1 cellular context compared by ENCODE assay signal in the genomic region with DNA sequence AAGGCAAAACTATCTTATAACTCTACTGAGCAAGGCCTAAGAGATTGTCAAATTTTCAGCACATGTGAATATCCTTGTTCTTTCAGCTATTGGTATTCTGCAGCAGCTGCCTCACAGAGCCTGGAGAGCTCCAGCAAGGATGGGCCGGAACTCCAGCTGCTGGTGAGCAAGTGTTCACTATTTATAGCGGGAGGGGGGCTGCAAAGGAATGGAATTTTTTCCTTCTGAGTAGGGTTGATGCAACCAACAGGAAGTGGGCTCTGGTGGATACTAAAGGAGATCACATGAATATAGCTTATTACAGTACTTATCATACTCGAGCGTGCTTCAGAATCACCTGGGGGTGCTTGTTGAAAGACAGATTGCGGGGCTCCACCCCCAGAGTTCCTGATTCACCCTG.
TF ChIP-seq lines count a peak whose summit lies in the region.

No MANE protein-coding gene starts in this region.

TF ChIP-seq in IMR-90, 13 proteins besides CTCF, POLR2A, EP300 and RAD21:
- no peak for TF ChIP-seq BHLHE40 (IDR thresholded peaks at IDR 0.05; ENCODE audit: low read depth, low read length)
- TF ChIP-seq CEBPB (IDR thresholded peaks at IDR 0.05; ENCODE audit: low read depth, low read length) = peak; percentile 33; the same call in 1 of the 2 replicates
